15 cellular contexts compared by ENCODE assay signal in genomic region chr5:120159155-120159554, GRCh38.
DNase-seq lines count a peak whose midpoint lies in the region; ATAC-seq and FAIRE-seq lines count a peak whose summit lies in the region.
"Had no signal": no experiment of that assay in that cellular context is flagged by ENCODE, and none has a peak within 500 bp of the region (broad histone marks: within the 10 kb centered on the region; RNA-seq: fewer than 3 reads in every experiment).

No MANE protein-coding gene starts in this region.

- FAIRE-seq in urothelium cell line (lab: Jason Lieb, UNC), result no peak
- FAIRE-seq: A549, GM19239, H1 had no signal

- H3K27me3 Mint-ChIP-seq in activated naive CD4-positive, alpha-beta T cell treated with anti-CD3 and anti-CD28 coated beads for 36 hours (ENCODE audit: low read depth), result no peaks in the 10 kb centered on the region
- H3K27me3 Mint-ChIP-seq: CD4-positive, alpha-beta memory T cell had no signal

- CTCF ChIA-PET in activated naive CD4-positive, alpha-beta T cell treated with anti-CD3 and anti-CD28 coated beads for 36 hours (lab: Charles Lee), result no interaction called here

- peak overlapping the region; percentile 64 for H3K27ac ChIP-seq in epithelial cell of prostate
- H3K27ac ChIP-seq: A549, C4-2B had no signal

- DNase-seq in Right ventricle myocardium superior (no peak), Right ventricle myocardium inferior (ENCODE audit: missing footprints) (no peak), NCI-H69 (lab: John Stamatoyannopoulos, UW) (peak; percentile 70), epithelial cell of prostate (ENCODE audit: low read depth, low spot score) (no peak), urothelium cell line (ENCODE audit: low spot score) (no peak)
- DNase-seq in activated naive CD4-positive, alpha-beta T cell treated with anti-CD3 and anti-CD28 coated beads for 36 hours, result no peak
- DNase-seq: BE2C; CD4-positive, alpha-beta memory T cell; DND-41; GDM1 had no signal

- H3K4me1 Mint-ChIP-seq in activated naive CD4-positive, alpha-beta T cell treated with anti-CD3 and anti-CD28 coated beads for 36 hours (ENCODE audit: low read depth), result no peaks in the 10 kb centered on the region
- H3K4me1 Mint-ChIP-seq: CD4-positive, alpha-beta memory T cell had no signal

- H3K27ac Mint-ChIP-seq in activated naive CD4-positive, alpha-beta T cell treated with anti-CD3 and anti-CD28 coated beads for 36 hours, result no peak overlapping the region
- H3K27ac Mint-ChIP-seq: CD4-positive, alpha-beta memory T cell had no signal

- intact Hi-C loops in Right ventricle myocardium superior (cut with DNase I), result no loop called here
- intact Hi-C loops in Right ventricle myocardium inferior (cut with DNase I), result no loop called here
- intact Hi-C loops in activated naive CD4-positive, alpha-beta T cell treated with anti-CD3 and anti-CD28 coated beads for 36 hours (cut with micrococcal nuclease), result no loop called here

- ATAC-seq in Right ventricle myocardium superior (ENCODE audit: poor library complexity) (peak; percentile 64), Right ventricle myocardium inferior (no peak), GM19452 (IDR thresholded peaks at IDR 0.05; ENCODE audit: unreplicated experiment) (no peak)

- H3K4me3 Mint-ChIP-seq in activated naive CD4-positive, alpha-beta T cell treated with anti-CD3 and anti-CD28 coated beads for 36 hours, result no peak overlapping the region
- H3K4me3 Mint-ChIP-seq: CD4-positive, alpha-beta memory T cell had no signal

- no peaks in the 10 kb centered on the region for H3K36me3 Mint-ChIP-seq in activated naive CD4-positive, alpha-beta T cell treated with anti-CD3 and anti-CD28 coated beads for 36 hours (ENCODE audit: low read depth)
- H3K36me3 Mint-ChIP-seq: CD4-positive, alpha-beta memory T cell had no signal

- no peaks in the 10 kb centered on the region for H3K9me3 Mint-ChIP-seq in activated naive CD4-positive, alpha-beta T cell treated with anti-CD3 and anti-CD28 coated beads for 36 hours
